1 cellular context compared by ENCODE assay signal in genomic region chr6:125787791-125788190, GRCh38.
TF ChIP-seq lines count a peak whose summit lies in the region.

No MANE protein-coding gene starts in this region.

TF ChIP-seq in GM12878, 131 proteins besides CTCF, POLR2A, EP300 and RAD21:
- TF ChIP-seq SMC3 (IDR thresholded peaks at IDR 0.05; ENCODE audit: borderline replicate concordance, low read length) (peak; percentile 31; the same call in 1 of the 2 replicates), BHLHE40 (IDR thresholded peaks at IDR 0.05; ENCODE audit: borderline replicate concordance in 1 of 2, low read depth in 2 of 2, low read length in 1 of 2) (no peak)
